8 cellular contexts compared by ENCODE assay signal in genomic region chr19:39834287-39834841, GRCh38. TPM values are rescaled to one million over a fixed set of nuclear protein-coding genes. Genes with fewer than 3 reads are reported as not detected.
DNase-seq lines count a peak whose midpoint lies in the region; ATAC-seq, FAIRE-seq and TF ChIP-seq lines count a peak whose summit lies in the region.

No MANE protein-coding gene starts in this region.

- 48% methylated on average over 19 of the region's 19 CpGs for WGBS in suprapubic skin

- no peak for TF ChIP-seq CTCF in keratinocyte (optimal IDR thresholded peaks at IDR 0.05 in 1 of 3, IDR thresholded peaks at IDR 0.05 in 1 of 3, conservative IDR thresholded peaks at IDR 0.05 in 1 of 3; ENCODE audit: extremely low read depth in 1 of 3, insufficient read depth in 2 of 3, low read length in 3 of 3)
- no peak for TF ChIP-seq CTCF in suprapubic skin (IDR thresholded peaks at IDR 0.05)

- peaks cover 2% of the 10 kb centered on the region for H3K9me1 ChIP-seq in keratinocyte (ENCODE audit: control insufficient read depth, extremely low read depth, insufficient read depth, low read length)

- no peaks in the 10 kb centered on the region for H3K9me3 Mint-ChIP-seq in activated CD4-positive, alpha-beta T cell treated with anti-CD3 and anti-CD28 coated beads, Interleukin-2, amount 10 ng/mL, durations not matched to agents 24 days and 14 days
- H3K9me3 Mint-ChIP-seq in activated naive CD8-positive, alpha-beta T cell treated with anti-CD3 and anti-CD28 coated beads for 36 hours, result no peaks in the 10 kb centered on the region

- no peak for ATAC-seq in GM19035 (IDR thresholded peaks at IDR 0.05; ENCODE audit: unreplicated experiment)

- peak overlapping the region; percentile 84 for H3K4me3 Mint-ChIP-seq in activated CD4-positive, alpha-beta T cell treated with anti-CD3 and anti-CD28 coated beads, Interleukin-2, amount 10 ng/mL, durations not matched to agents 24 days and 14 days
- peak overlapping the region; percentile 67 for H3K4me3 Mint-ChIP-seq in activated naive CD8-positive, alpha-beta T cell treated with anti-CD3 and anti-CD28 coated beads for 36 hours

- in situ Hi-C loops in ACHN (cut with HindIII; ENCODE audit: low pct_ligation_motif_present, low pct_unique_long_range_greater_than_20kb, low sequenced_read_pairs), result no loop called here

- H3K9ac ChIP-seq in keratinocyte (ENCODE audit: control insufficient read depth, extremely low read depth, insufficient read depth, low read length), result peak overlapping the region; percentile 89

- H3K27me3 Mint-ChIP-seq in activated CD4-positive, alpha-beta T cell treated with anti-CD3 and anti-CD28 coated beads, Interleukin-2, amount 10 ng/mL, durations not matched to agents 24 days and 14 days, result peaks cover 2% of the 10 kb centered on the region
- no peaks in the 10 kb centered on the region for H3K27me3 Mint-ChIP-seq in activated naive CD8-positive, alpha-beta T cell treated with anti-CD3 and anti-CD28 coated beads for 36 hours

- no peaks in the 10 kb centered on the region for H3K27me3 ChIP-seq in keratinocyte (ENCODE audit: control insufficient read depth, extremely low read depth, insufficient read depth, low read length)
- H3K27me3 ChIP-seq in suprapubic skin, result no peaks in the 10 kb centered on the region

- no peak for TF ChIP-seq POLR2A in suprapubic skin (IDR thresholded peaks at IDR 0.05)

- H2AFZ ChIP-seq in keratinocyte (ENCODE audit: control insufficient read depth, low read length), result peak overlapping the region; percentile 71

- H3K27ac ChIP-seq in keratinocyte (ENCODE audit: control insufficient read depth, insufficient read depth, low read length) (peak overlapping the region; percentile 47), suprapubic skin (peak overlapping the region; percentile 87)

- H3K36me3 Mint-ChIP-seq in activated CD4-positive, alpha-beta T cell treated with anti-CD3 and anti-CD28 coated beads, Interleukin-2, amount 10 ng/mL, durations not matched to agents 24 days and 14 days (ENCODE audit: low read depth), result peaks cover 67% of the 10 kb centered on the region
- peaks cover 54% of the 10 kb centered on the region for H3K36me3 Mint-ChIP-seq in activated naive CD8-positive, alpha-beta T cell treated with anti-CD3 and anti-CD28 coated beads for 36 hours

- peaks cover 32% of the 10 kb centered on the region for H3K4me1 Mint-ChIP-seq in activated CD4-positive, alpha-beta T cell treated with anti-CD3 and anti-CD28 coated beads, Interleukin-2, amount 10 ng/mL, durations not matched to agents 24 days and 14 days
- H3K4me1 Mint-ChIP-seq in activated naive CD8-positive, alpha-beta T cell treated with anti-CD3 and anti-CD28 coated beads for 36 hours, result peaks cover 25% of the 10 kb centered on the region

- intact Hi-C loops in activated CD4-positive, alpha-beta T cell treated with anti-CD3 and anti-CD28 coated beads, Interleukin-2, amount 10 ng/mL, durations not matched to agents 24 days and 14 days (cut with micrococcal nuclease), result loop anchor here (1.0 to 5.0 kb wide), 4 partner anchors 10 to 1187 kb away; partner anchors contain the start of genes ACTN4 and SUPT5H

- peaks cover 41 to 61% of the 10 kb centered on the region in 2 experiments for H3K36me3 ChIP-seq in keratinocyte (ENCODE audit: control insufficient read depth in 2 of 2, extremely low read depth in 1 of 2, insufficient read depth in 2 of 2, low read length in 2 of 2)
- peaks cover 65% of the 10 kb centered on the region for H3K36me3 ChIP-seq in suprapubic skin

- no peak for TF ChIP-seq EP300 in suprapubic skin (IDR thresholded peaks at IDR 0.05)

- H3K4me2 ChIP-seq in keratinocyte (ENCODE audit: control insufficient read depth, extremely low read depth, insufficient read depth, low read depth, low read length), result peak overlapping the region; percentile 59

- dilution Hi-C loops in keratinocyte (cut with MboI; ENCODE audit: extremely low pct_ligation_motif_present, low sequenced_read_pairs), result no loop called here

- H3K4me1 ChIP-seq in keratinocyte (ENCODE audit: control insufficient read depth, extremely low read depth, insufficient read depth, low read length) (peaks cover 11% of the 10 kb centered on the region), suprapubic skin (peaks cover 20% of the 10 kb centered on the region)

- no peak for DNase-seq in activated CD4-positive, alpha-beta T cell treated with anti-CD3 and anti-CD28 coated beads, Interleukin-2, amount 10 ng/mL, durations not matched to agents 24 days and 14 days
- no peak for DNase-seq in activated CD4-positive, alpha-beta T cell treated with anti-CD3 and anti-CD28 coated beads for 1 hour
- no peak for DNase-seq in activated naive CD8-positive, alpha-beta T cell treated with anti-CD3 and anti-CD28 coated beads for 36 hours
- DNase-seq in keratinocyte (ENCODE audit: low read depth, low spot score) (no peak), suprapubic skin (ENCODE audit: low spot score in 2 of 2) (no peak), ACHN (no peak), NCI-H187 treated with DMSO at 0.1 percent for 48 hours (lab: John Stamatoyannopoulos, UW) (no peak)

- FAIRE-seq in keratinocyte (lab: Jason Lieb, UNC), result no peak

- H3K4me3 ChIP-seq in keratinocyte (ENCODE audit: control insufficient read depth in 2 of 3, extremely low read depth in 1 of 3, insufficient read depth in 2 of 3, low read depth in 1 of 3, low read length in 3 of 3) (peak overlapping the region in 2 of 3 experiments; percentile 44 to 90), suprapubic skin (peak overlapping the region; percentile 78)

- H3K79me2 ChIP-seq in keratinocyte (ENCODE audit: control insufficient read depth, insufficient read depth, low read length), result peaks cover 19% of the 10 kb centered on the region

- peak overlapping the region; percentile 91 for H3K27ac Mint-ChIP-seq in activated CD4-positive, alpha-beta T cell treated with anti-CD3 and anti-CD28 coated beads, Interleukin-2, amount 10 ng/mL, durations not matched to agents 24 days and 14 days
- peak overlapping the region; percentile 44 for H3K27ac Mint-ChIP-seq in activated naive CD8-positive, alpha-beta T cell treated with anti-CD3 and anti-CD28 coated beads for 36 hours

- H3K9me3 ChIP-seq in keratinocyte (ENCODE audit: control insufficient read depth, low read depth, low read length) (no peaks in the 10 kb centered on the region), suprapubic skin (no peaks in the 10 kb centered on the region)

- no peaks in the 10 kb centered on the region for H4K20me1 ChIP-seq in keratinocyte (ENCODE audit: control insufficient read depth, extremely low read depth, insufficient read depth, low read length)

RNA-seq across cellular contexts. Expression of gene DYRK1B, which starts 0.4 kb away (rescaled TPM):
- total RNA-seq in activated CD4-positive, alpha-beta T cell treated with anti-CD3 and anti-CD28 coated beads, Interleukin-2, amount 10 ng/mL, durations not matched to agents 24 days and 14 days, result 3.6 and 4.5 TPM in 2 replicates
- 1 to 10 TPM; 3.8 to 4.9 TPM for total RNA-seq in activated naive CD8-positive, alpha-beta T cell treated with anti-CD3 and anti-CD28 coated beads for 36 hours
- polyA plus RNA-seq in keratinocyte, result 4.3 to 6.4 TPM (median 4.6 TPM) in 3 replicates
- 10.9 TPM for polyA plus RNA-seq in keratinocyte (2011; ENCODE audit: low read depth)
- 2.8 and 5.9 TPM in 2 replicates for polyA plus RNA-seq in keratinocyte (2011; cell fraction: cytosol; rRNA removed)
- polyA plus RNA-seq in keratinocyte (2011; cell fraction: nucleus; rRNA removed), result 9.7 and 10.5 TPM in 2 replicates
- 6.2 and 7.0 TPM in 2 replicates for polyA plus RNA-seq in keratinocyte (2012; ENCODE audit: low replicate concordance)
- polyA minus RNA-seq in keratinocyte, result 4.6 to 25.6 TPM (median 8.0 TPM) in 3 replicates
- polyA minus RNA-seq in keratinocyte (2011; cell fraction: cytosol; rRNA and poly(A)+ RNA removed), result 12.5 TPM
- 7.8 and 12.6 TPM in 2 replicates for polyA minus RNA-seq in keratinocyte (2011; cell fraction: nucleus; rRNA and poly(A)+ RNA removed)
- 10 to 100 TPM; 17.9 to 31.7 (median 24.2) TPM for total RNA-seq in suprapubic skin

RNA-seq across cellular contexts. Expression of gene FBL, which starts 11.8 kb away (rescaled TPM):
- 605 and 614 TPM in 2 replicates for total RNA-seq in activated CD4-positive, alpha-beta T cell treated with anti-CD3 and anti-CD28 coated beads, Interleukin-2, amount 10 ng/mL, durations not matched to agents 24 days and 14 days
- total RNA-seq in activated naive CD8-positive, alpha-beta T cell treated with anti-CD3 and anti-CD28 coated beads for 36 hours, result 100 to 1,000 TPM; 925 to 936 TPM
- 222 to 357 TPM (median 301 TPM) in 3 replicates for polyA plus RNA-seq in keratinocyte
- polyA plus RNA-seq in keratinocyte (2011; ENCODE audit: low read depth), result 42.3 TPM
- 254 and 305 TPM in 2 replicates for polyA plus RNA-seq in keratinocyte (2011; cell fraction: cytosol; rRNA removed)
- polyA plus RNA-seq in keratinocyte (2011; cell fraction: nucleus; rRNA removed), result 122 and 173 TPM in 2 replicates
- polyA plus RNA-seq in keratinocyte (2012; ENCODE audit: low replicate concordance), result 135 and 295 TPM in 2 replicates
- 332 to 744 TPM (median 382 TPM) in 3 replicates for polyA minus RNA-seq in keratinocyte
- polyA minus RNA-seq in keratinocyte (2011; cell fraction: cytosol; rRNA and poly(A)+ RNA removed), result 115 TPM
- 26.9 and 28.7 TPM in 2 replicates for polyA minus RNA-seq in keratinocyte (2011; cell fraction: nucleus; rRNA and poly(A)+ RNA removed)
- total RNA-seq in suprapubic skin, result 100 to 1,000 TPM; 193 to 333 (median 273) TPM

RNA-seq across cellular contexts. Expression of gene LEUTX, which starts 55.7 kb away (rescaled TPM):
- total RNA-seq in activated CD4-positive, alpha-beta T cell treated with anti-CD3 and anti-CD28 coated beads, Interleukin-2, amount 10 ng/mL, durations not matched to agents 24 days and 14 days, result not detected in 2 replicates
- total RNA-seq in activated naive CD8-positive, alpha-beta T cell treated with anti-CD3 and anti-CD28 coated beads for 36 hours, result not detected
- not detected in 3 replicates for polyA plus RNA-seq in keratinocyte
- polyA plus RNA-seq in keratinocyte (2011; ENCODE audit: low read depth), result not detected
- polyA plus RNA-seq in keratinocyte (2011; cell fraction: cytosol; rRNA removed), result not detected in 2 replicates
- not detected in 2 replicates for polyA plus RNA-seq in keratinocyte (2011; cell fraction: nucleus; rRNA removed)
- polyA plus RNA-seq in keratinocyte (2012; ENCODE audit: low replicate concordance), result not detected in 2 replicates
- not detected in 3 replicates for polyA minus RNA-seq in keratinocyte
- not detected for polyA minus RNA-seq in keratinocyte (2011; cell fraction: cytosol; rRNA and poly(A)+ RNA removed)
- not detected in 2 replicates for polyA minus RNA-seq in keratinocyte (2011; cell fraction: nucleus; rRNA and poly(A)+ RNA removed)
- total RNA-seq in suprapubic skin, result not detected
